In genomic region chr14:35826218-35826951, GRCh38 we compare ENCODE assay signal across 8 cellular contexts. TPM values are rescaled to one million over a fixed set of nuclear protein-coding genes. Genes with fewer than 3 reads are reported as not detected.
A peak's percentile ranks its signal among the peaks of the same experiment; 100 is the strongest.
DNase-seq lines count a peak whose midpoint lies in the region; ATAC-seq and TF ChIP-seq lines count a peak whose summit lies in the region.

Gene BRMS1L, plus strand, starts transcription at chr14:35826338. Its CDS starts 179 bp downstream, at chr14:35826517.

- ATAC-seq in GM21619 (IDR thresholded peaks at IDR 0.05; ENCODE audit: unreplicated experiment) (peak; percentile 96), mucosa of descending colon (peak; percentile 98)

- H3K27ac ChIP-seq in epithelial cell of prostate = peak within 1 kb of the TSS; percentile 89

- no peaks in the 10 kb centered on the region for H3K36me3 ChIP-seq in mucosa of descending colon (ENCODE audit: low read depth)

- no peaks in the 10 kb centered on the region for H3K9me3 ChIP-seq in mucosa of descending colon

- 0 out of 2 replicates have a peak, but pooled peaks have one; percentile 40 for TF ChIP-seq EP300 in Ishikawa (IDR thresholded peaks at IDR 0.05; ENCODE audit: borderline replicate concordance)

- no peak; the same call in 1 of the 2 replicates for TF ChIP-seq RAD21 in Ishikawa (IDR thresholded peaks at IDR 0.05; ENCODE audit: low read depth)

- TF ChIP-seq CTCF in mucosa of descending colon (IDR thresholded peaks at IDR 0.05) = no peak

- intact Hi-C loops in mucosa of descending colon (cut with DNase I, micrococcal nuclease) = no loop called here

- peak within 1 kb of the TSS; percentile 85 for H3K4me3 ChIP-seq in mucosa of descending colon

- H3K4me1 ChIP-seq in mucosa of descending colon (ENCODE audit: low read depth) = no peaks in the 10 kb centered on the region

- peak; percentile 98 for DNase-seq in DMS153 treated with DMSO at 0.1 percent for 48 hours (lab: John Stamatoyannopoulos, UW; ENCODE audit: unreplicated experiment)
- peak; percentile 96 for DNase-seq in OCI-M2 (lab: John Stamatoyannopoulos, UW; ENCODE audit: unreplicated experiment)
- DNase-seq in activated T-cell treated with anti-CD3 and anti-CD28 coated beads, Interleukin-2, amount 50 U/mL, for 1 hour = peak; percentile 94
- peak; percentile 36 for DNase-seq in epithelial cell of prostate (ENCODE audit: low read depth, low spot score)
- peak; percentile 97 to 99 (median 98) for DNase-seq in mucosa of descending colon
- peak; percentile 84 to 90 for DNase-seq in stimulated activated CD8-positive, alpha-beta memory T cell treated with anti-CD3 and anti-CD28 coated beads, Interleukin-4, amount 100 ng/mL, for 1 hour (ENCODE audit: low read depth in 2 of 2, low spot score in 1 of 2)

TF ChIP-seq in Ishikawa, 13 proteins besides CTCF, POLR2A, EP300 and RAD21:
- TF ChIP-seq TAF1 (IDR thresholded peaks at IDR 0.05; ENCODE audit: low read depth) (peak; percentile 42), TEAD4 (IDR thresholded peaks at IDR 0.05) (no peak), CEBPB (IDR thresholded peaks at IDR 0.05) (no peak), EGR1 (IDR thresholded peaks at IDR 0.05) (no peak), YY1 (IDR thresholded peaks at IDR 0.05; ENCODE audit: low read depth) (0 out of 2 replicates have a peak, but pooled peaks have one; percentile 45), ZBTB7A (IDR thresholded peaks at IDR 0.05; ENCODE audit: low read depth) (peak; percentile 61; the same call in 1 of the 2 replicates), CREB1 (IDR thresholded peaks at IDR 0.05; ENCODE audit: low read depth) (peak; percentile 92), NFIC (IDR thresholded peaks at IDR 0.05) (peak; percentile 70), TCF12 (IDR thresholded peaks at IDR 0.05; ENCODE audit: low read depth) (peak; percentile 51), MAX (IDR thresholded peaks at IDR 0.05) (peak; percentile 69)

RNA-seq across cellular contexts. Expression of gene BRMS1L, which starts in this region (rescaled TPM):
- 1 to 10 TPM; 3.0 to 9.4 (median 3.3) TPM for total RNA-seq in mucosa of descending colon

Comparison
In these comparisons a context has a peak if more than half of its experiments do, and no peak if none do; other contexts are left out.
1. Peak in every context shown above with its lines: DNase-seq, ATAC-seq, H3K4me3 ChIP-seq and H3K27ac ChIP-seq.
2. DNase-seq: peak in every context shown above with its lines; median percentile 98 in DMS153 treated with DMSO at 0.1 percent for 48 hours; 98 in mucosa of descending colon; 96 in OCI-M2; 94 in activated T-cell treated with anti-CD3 and anti-CD28 coated beads, Interleukin-2, amount 50 U/mL, for 1 hour; 87 in stimulated activated CD8-positive, alpha-beta memory T cell treated with anti-CD3 and anti-CD28 coated beads, Interleukin-4, amount 100 ng/mL, for 1 hour; 36 in epithelial cell of prostate.